In genomic region chr7:86991844-86992243, GRCh38 we compare ENCODE assay signal across 16 cellular contexts.
DNase-seq lines count a peak whose midpoint lies in the region; ATAC-seq, FAIRE-seq and TF ChIP-seq lines count a peak whose summit lies in the region.
"Had no signal": no experiment of that assay in that cellular context is flagged by ENCODE, and none has a peak within 500 bp of the region (broad histone marks: within the 10 kb centered on the region; RNA-seq: fewer than 3 reads in every experiment).

No MANE protein-coding gene starts in this region.

- TF ChIP-seq CTCF in astrocyte of the cerebellum (IDR thresholded peaks at IDR 0.05; ENCODE audit: low read depth, low read length, missing control alignments) = no peak
- TF ChIP-seq CTCF in smooth muscle cell (IDR thresholded peaks at IDR 0.05; ENCODE audit: borderline replicate concordance, insufficient read depth, poor library complexity, severe bottlenecking) = no peak

- no peak for FAIRE-seq in frontal cortex (lab: Jason Lieb, UNC)
- FAIRE-seq: A549 had no signal

- H3F3A ChIP-seq in smooth muscle cell (ENCODE audit: low read depth) = no peaks in the 10 kb centered on the region

- H3K79me2 ChIP-seq in smooth muscle cell (ENCODE audit: low read depth) = peaks cover 83% of the 10 kb centered on the region

- peaks cover 6% of the 10 kb centered on the region for H3K4me1 ChIP-seq in smooth muscle cell (ENCODE audit: low read depth)
- H3K4me1 ChIP-seq: A549, foreskin keratinocyte, suprapubic skin had no signal

- H3K9me3 ChIP-seq in MG63 (no peaks in the 10 kb centered on the region), smooth muscle cell (replicated peaks; ENCODE audit: low read depth) (no peaks in the 10 kb centered on the region)
- H3K9me3 ChIP-seq: A549, suprapubic skin had no signal

- in situ Hi-C loops in astrocyte of the cerebellum (cut with HindIII; ENCODE audit: low sequenced_read_pairs) = no loop called here

- H3K9ac ChIP-seq in smooth muscle cell (ENCODE audit: low read depth) = no peak overlapping the region

- H3K27me3 ChIP-seq in MG63 (no peaks in the 10 kb centered on the region), smooth muscle cell (ENCODE audit: low read depth) (no peaks in the 10 kb centered on the region)
- H3K27me3 ChIP-seq: foreskin keratinocyte, suprapubic skin had no signal

- H3K4me3 ChIP-seq in MG63 (no peak overlapping the region), astrocyte of the cerebellum (ENCODE audit: low read depth, low read length) (no peak overlapping the region), smooth muscle cell (no peak overlapping the region)
- H3K4me3 ChIP-seq: A549, suprapubic skin had no signal

- ATAC-seq in GM21381 (IDR thresholded peaks at IDR 0.05; ENCODE audit: unreplicated experiment) = no peak
- ATAC-seq: A549; activated T-helper 17 cell treated with anti-CD3 and anti-CD28 coated beads, Interleukin-2, amount 50 U/mL, for 72 hours; foreskin keratinocyte had no signal

- peak overlapping the region; percentile 8 for H3K4me2 ChIP-seq in smooth muscle cell
- H3K4me2 ChIP-seq: A549 had no signal

- H3K27ac ChIP-seq in smooth muscle cell (ENCODE audit: low read depth) = peak overlapping the region; percentile 29
- H3K27ac ChIP-seq: A549, foreskin keratinocyte, suprapubic skin had no signal

- DNase-seq in NCI-H2107 treated with DMSO at 0.1 percent for 48 hours (lab: John Stamatoyannopoulos, UW; ENCODE audit: unreplicated experiment) (peak; percentile 14), NCI-H2107 (lab: John Stamatoyannopoulos, UW) (no peak), MG63 (peak; percentile 7), astrocyte of the cerebellum (ENCODE audit: low read depth) (peak; percentile 27), smooth muscle cell (lab: John Stamatoyannopoulos, UW; ENCODE audit: unreplicated experiment) (no peak), frontal cortex (ENCODE audit: low spot score in 2 of 2) (no peak), germinal center (ENCODE audit: low spot score) (no peak)
- DNase-seq: activated CD4-positive, alpha-beta T cell treated with anti-CD3 and anti-CD28 coated beads, Interleukin-2, amount 50 U/mL, for 48 hours; aorta; foreskin keratinocyte; NCI-H82; T1000 had no signal

- WGBS in smooth muscle cell (ENCODE audit: low lambda C conversion rate) = 60% methylated on average over 1 of the region's 1 CpG

- H4K20me1 ChIP-seq in smooth muscle cell (ENCODE audit: low read depth) = peaks cover 80% of the 10 kb centered on the region

- no peak overlapping the region for H2AFZ ChIP-seq in smooth muscle cell (ENCODE audit: low read depth)

- H3K36me3 ChIP-seq in MG63 (no peaks in the 10 kb centered on the region), smooth muscle cell (ENCODE audit: low read depth) (no peaks in the 10 kb centered on the region)
- H3K36me3 ChIP-seq: suprapubic skin had no signal

Comparison
In these comparisons a context has a peak if more than half of its experiments do, and no peak if none do; other contexts are left out.
1. DNase-seq: peak in NCI-H2107 treated with DMSO at 0.1 percent for 48 hours (single experiment), MG63 (single experiment) and astrocyte of the cerebellum (single experiment); none in NCI-H2107 (single experiment), smooth muscle cell (single experiment), frontal cortex (0 of 2) and germinal center (single experiment).